ENCODE assay signal across 8 cellular contexts in genomic region chr10:75404335-75405200, GRCh38. TPM values are rescaled to one million over a fixed set of nuclear protein-coding genes. Genes with fewer than 3 reads are reported as not detected.
DNase-seq lines count a peak whose midpoint lies in the region; ATAC-seq and TF ChIP-seq lines count a peak whose summit lies in the region.

No MANE protein-coding gene starts in this region.

- H3K27ac ChIP-seq in KMS-11 (peak overlapping the region; percentile 85; the same call in 1 of the 2 replicates), body of pancreas (peak overlapping the region; percentile 93 to 100 (median 98)), right lobe of liver (peak overlapping the region in 1 of 3 donors; percentile 92)

- no peak for TF ChIP-seq CTCF in KMS-11 (conservative IDR thresholded peaks at IDR 0.05; ENCODE audit: low read depth, low read length)
- TF ChIP-seq CTCF in body of pancreas (IDR thresholded peaks at IDR 0.05) = no peak
- TF ChIP-seq CTCF in right lobe of liver (IDR thresholded peaks at IDR 0.05) = no peak

- ATAC-seq in body of pancreas = no peak
- ATAC-seq in right lobe of liver = no peak

- TF ChIP-seq POLR2A in body of pancreas (IDR thresholded peaks at IDR 0.05) (peak; percentile 22 to 54 (median 47)), right lobe of liver (IDR thresholded peaks at IDR 0.05) (no peak)

- intact Hi-C loops in body of pancreas (cut with DNase I) = loop anchor here (10.0 kb wide), 1 partner anchor 630 kb away; no protein-coding TSS in a partner anchor
- intact Hi-C loops in right lobe of liver (cut with DNase I) = loop anchor here (5.0 to 10.0 kb wide), 4 partner anchors 190 to 1143 kb away; no protein-coding TSS in a partner anchor
- intact Hi-C loops in posterior vena cava (cut with DNase I) = loop anchor here (5.0 to 10.0 kb wide), 5 partner anchors 250 to 900 kb away; no protein-coding TSS in a partner anchor

- H3K79me2 ChIP-seq in KMS-11 (ENCODE audit: insufficient read depth, low read depth) = peaks cover 12% of the 10 kb centered on the region

- H2AFZ ChIP-seq in KMS-11 (ENCODE audit: low read depth) = peak overlapping the region; percentile 91

- H3K4me1 ChIP-seq in KMS-11 (ENCODE audit: low read depth, poor library complexity, severe bottlenecking) (no peaks in the 10 kb centered on the region), body of pancreas (peaks cover 36% of the 10 kb centered on the region), right lobe of liver (peaks cover 0 to 2% (median under 1%) of the 10 kb centered on the region in 4 donors)

- H3K4me3 ChIP-seq in KMS-11 (IDR thresholded peaks at IDR 0.05; ENCODE audit: insufficient read depth, low read depth, low read length) = no peak overlapping the region
- H3K4me3 ChIP-seq in body of pancreas = peak overlapping the region; percentile 19 to 49
- peak overlapping the region; percentile 86 to 95 (median 92) for H3K4me3 ChIP-seq in right lobe of liver

- 2 to 8% methylated on average over 24 to 65 of the region's 65 CpGs for whole genome bisulfite sequencing in body of pancreas, 2 donors
- 19% methylated on average over 13 of the region's 65 CpGs for WGBS in right lobe of liver (ENCODE audit: insufficient coverage, low coverage, low lambda C conversion rate, missing lambda C conversion rate)

- H3K9me3 ChIP-seq in body of pancreas (no peaks in the 10 kb centered on the region), right lobe of liver (no peaks in the 10 kb centered on the region)

- DNase-seq in COLO668 (lab: John Stamatoyannopoulos, UW; ENCODE audit: unreplicated experiment) = peak; percentile 68
- peak; percentile 56 to 68 (median 60) for DNase-seq in body of pancreas
- peak; percentile 42 to 66 (median 56) for DNase-seq in right lobe of liver
- DNase-seq in ureter (ENCODE audit: low spot score) = peak; percentile 55
- DNase-seq in posterior vena cava (ENCODE audit: low spot score) = no peak
- DNase-seq in activated gamma-delta T cell (lab: John Stamatoyannopoulos, UW) = no peak
- no peak for DNase-seq in D341Med (ENCODE audit: low spot score)

- H4K20me1 ChIP-seq in KMS-11 (ENCODE audit: insufficient read depth) = no peaks in the 10 kb centered on the region

- peak overlapping the region; percentile 78; the same call in 1 of the 2 replicates for H3K9ac ChIP-seq in KMS-11

- H3K27me3 ChIP-seq in KMS-11 (ENCODE audit: insufficient read depth, low read depth) (no peaks in the 10 kb centered on the region), body of pancreas (no peaks in the 10 kb centered on the region), right lobe of liver (no peaks in the 10 kb centered on the region)

- H3K4me2 ChIP-seq in KMS-11 = peak overlapping the region; percentile 99

- H3K36me3 ChIP-seq in KMS-11 (ENCODE audit: insufficient read depth) (no peaks in the 10 kb centered on the region), body of pancreas (replicated peaks in 1 of 2; ENCODE audit: insufficient read depth in 1 of 2, low read depth in 2 of 2) (no peaks in the 10 kb centered on the region), right lobe of liver (no peaks in the 10 kb centered on the region)

RNA-seq across cellular contexts. Expression of gene ZNF503, which starts 3.0 kb away (rescaled TPM):
- total RNA-seq in body of pancreas = 10 to 100 TPM; 20.8 to 38.6 TPM
- total RNA-seq in right lobe of liver = 1 to 10 TPM; 2.9 to 7.1 (median 5.4) TPM
- 25.2 TPM for total RNA-seq in ureter
- 10 to 100 TPM; 27.9 to 36.0 TPM for total RNA-seq in posterior vena cava

RNA-seq across cellular contexts. Expression of gene LRMDA, which starts 26.9 kb away (rescaled TPM):
- total RNA-seq in body of pancreas (10 to 100 TPM; 12.2 to 25.4 TPM), right lobe of liver (10 to 100 TPM in 5 of 6 experiments, 1 to 10 TPM in 1; 9.9 to 19.9 (median 16.3) TPM), ureter (23.1 TPM), posterior vena cava (10 to 100 TPM; 14.4 to 18.0 TPM)

Comparison
In these comparisons a context has a peak if more than half of its experiments do, and no peak if none do; other contexts are left out.
1. DNase-seq: peak in COLO668 (single experiment), body of pancreas (4 of 4), right lobe of liver (3 of 3) and ureter (single experiment); none in posterior vena cava (single experiment), activated gamma-delta T cell (single experiment) and D341Med (single experiment).